ENCODE assay signal across 8 cellular contexts in genomic region chr14:22814945-22815713, GRCh38. TPM values are rescaled to one million over a fixed set of nuclear protein-coding genes. Genes with fewer than 3 reads are reported as not detected.
A peak's percentile ranks its signal among the peaks of the same experiment; 100 is the strongest.
DNase-seq lines count a peak whose midpoint lies in the region; ATAC-seq and TF ChIP-seq lines count a peak whose summit lies in the region.

Gene SLC7A7 (minus strand): TSS chr14:22815435. CDS start chr14:22813398, 2,037 bp downstream.

- peak within 1 kb of the TSS in 2 of 4 donors; percentile 29 to 71 for H3K27ac ChIP-seq in gastroesophageal sphincter

- TF ChIP-seq POLR2A in gastroesophageal sphincter (IDR thresholded peaks at IDR 0.05), result no peak

- 34 to 44% methylated on average over 5 to 9 of the region's 10 CpGs for WGBS in gastroesophageal sphincter (ENCODE audit: low coverage in 1 of 2), 2 donors

- no peak for TF ChIP-seq EP300 in gastroesophageal sphincter (IDR thresholded peaks at IDR 0.05)

- H3K36me3 ChIP-seq in gastroesophageal sphincter, result no peaks in the 10 kb centered on the region

- DNase-seq in GF-D8 (lab: John Stamatoyannopoulos, UW) (peak; percentile 73), NOMO-1 treated with dmso at 0.1 percent for 144 hours (lab: John Stamatoyannopoulos, UW; ENCODE audit: unreplicated experiment) (peak; percentile 72), progenitor cell of endocrine pancreas (ENCODE audit: low spot score, unreplicated experiment) (no peak), AG20443 (ENCODE audit: low spot score) (no peak), NCI-H510A (lab: John Stamatoyannopoulos, UW) (no peak)

- H3K4me3 ChIP-seq in gastroesophageal sphincter, result peak within 1 kb of the TSS in 1 of 2 donors; percentile 29

- H3K4me1 Mint-ChIP-seq in progenitor cell of endocrine pancreas (ENCODE audit: low read depth), result peaks cover 31% of the 10 kb centered on the region

- peaks cover 0 to 13% (median 4%) of the 10 kb centered on the region in 3 donors for H3K4me1 ChIP-seq in gastroesophageal sphincter

- H3K4me3 Mint-ChIP-seq in progenitor cell of endocrine pancreas (ENCODE audit: low read depth), result no peak within 1 kb of the TSS

- no peaks in the 10 kb centered on the region for H3K9me3 ChIP-seq in gastroesophageal sphincter

- H3K27me3 ChIP-seq in gastroesophageal sphincter, result no peaks in the 10 kb centered on the region

- H3K27me3 Mint-ChIP-seq in progenitor cell of endocrine pancreas, result no peaks in the 10 kb centered on the region

- peak within 1 kb of the TSS; percentile 33 for H3K27ac Mint-ChIP-seq in progenitor cell of endocrine pancreas

- H3K36me3 Mint-ChIP-seq in progenitor cell of endocrine pancreas (ENCODE audit: insufficient read depth), result no peaks in the 10 kb centered on the region

- peak; percentile 26 for ATAC-seq in gastroesophageal sphincter
- no peak for ATAC-seq in GM18861 (IDR thresholded peaks at IDR 0.05; ENCODE audit: unreplicated experiment)
- no peak for ATAC-seq in HG03571 (IDR thresholded peaks at IDR 0.05; ENCODE audit: unreplicated experiment)

- no peak for TF ChIP-seq CTCF in gastroesophageal sphincter (IDR thresholded peaks at IDR 0.05)
- TF ChIP-seq CTCF in progenitor cell of endocrine pancreas (IDR thresholded peaks at IDR 0.05; ENCODE audit: unreplicated experiment), result no peak

- no peaks in the 10 kb centered on the region for H3K9me3 Mint-ChIP-seq in progenitor cell of endocrine pancreas (ENCODE audit: low read depth)

RNA-seq across cellular contexts. Expression of gene SLC7A7, which starts in this region (rescaled TPM):
- total RNA-seq in gastroesophageal sphincter, result 10 to 100 TPM in 3 of 4 donors, 1 to 10 TPM in 1; 8.1 to 36.6 (median 23.4) TPM
- 6.7 and 7.7 TPM in 2 replicates for total RNA-seq in progenitor cell of endocrine pancreas

Comparison
In these comparisons a context has a peak if more than half of its experiments do, and no peak if none do; other contexts are left out.
1. DNase-seq: peak in GF-D8 (single experiment) and NOMO-1 treated with dmso at 0.1 percent for 144 hours (single experiment); none in progenitor cell of endocrine pancreas (single experiment), AG20443 (single experiment) and NCI-H510A (single experiment).